In genomic region chr2:128651000-128651399, GRCh38 we compare ENCODE assay signal across 26 cellular contexts.
"Had no signal": no experiment of that assay in that cellular context is flagged by ENCODE, and none has a peak within 500 bp of the region (broad histone marks: within the 10 kb centered on the region; RNA-seq: fewer than 3 reads in every experiment).

No MANE protein-coding gene starts in this region.

- H3K27me3 ChIP-seq: colonic mucosa, esophagus squamous epithelium, ovary, stomach, thyroid gland, vagina had no signal

- H3K9me3 Mint-ChIP-seq: dendritic cell treated with granulocyte-macrophage colony-stimulating factor and Interleukin-4, amounts not matched to agents 40 ng/mL and 50 ng/mL, for 4 days; endodermal cell; immature natural killer cell; memory B cell; natural killer cell had no signal

- H3K9me3 ChIP-seq: colonic mucosa, esophagus squamous epithelium, ovary, psoas muscle, stomach, thyroid gland, vagina had no signal

- H3K36me3 Mint-ChIP-seq: natural killer cell had no signal

- DNase-seq: colonic mucosa; effector CD8-positive, alpha-beta T cell; endodermal cell; esophagus squamous epithelium; hypothalamus; immature natural killer cell; islet precursor cell; kidney glomerular epithelial cell; left ventricle myocardium superior; natural killer cell; occipital lobe; ovary; posterior cingulate gyrus; psoas muscle; right cardiac atrium; stimulated activated CD4-positive, alpha-beta T cell treated with anti-CD3 and anti-CD28 coated beads, Interleukin-15, amount 100 ng/mL, for 24 hours; stimulated activated CD4-positive, alpha-beta T cell treated with anti-CD3 and anti-CD28 coated beads, Interleukin-2, amount 100 ng/mL, for 48 hours; stimulated activated naive B cell treated with anti-CD40 and anti-IgM and Interleukin-4, amounts not matched to agents 10 μg/mL and 1 μg/mL and 100 μg/mL, for 72 hours; stomach; thyroid gland; trophoblast cell had no signal

- H3K27ac Mint-ChIP-seq: dendritic cell treated with granulocyte-macrophage colony-stimulating factor and Interleukin-4, amounts not matched to agents 40 ng/mL and 50 ng/mL, for 4 days; endodermal cell; immature natural killer cell; memory B cell; natural killer cell; stimulated activated naive B cell treated with anti-CD40 and anti-IgM and Interleukin-4, amounts not matched to agents 10 μg/mL and 1 μg/mL and 100 μg/mL, for 72 hours had no signal

- H3K36me3 ChIP-seq: colonic mucosa, esophagus squamous epithelium, ovary, stomach, thyroid gland, vagina had no signal

- H3K4me3 Mint-ChIP-seq: dendritic cell treated with granulocyte-macrophage colony-stimulating factor and Interleukin-4, amounts not matched to agents 40 ng/mL and 50 ng/mL, for 4 days; endodermal cell; immature natural killer cell; memory B cell; natural killer cell; stimulated activated naive B cell treated with anti-CD40 and anti-IgM and Interleukin-4, amounts not matched to agents 10 μg/mL and 1 μg/mL and 100 μg/mL, for 72 hours had no signal

- ATAC-seq: left ventricle myocardium superior; natural killer cell; psoas muscle; right cardiac atrium; stimulated activated naive B cell treated with anti-CD40 and anti-IgM and Interleukin-4, amounts not matched to agents 10 μg/mL and 1 μg/mL and 100 μg/mL, for 72 hours had no signal

- H3K27ac ChIP-seq: colonic mucosa, esophagus squamous epithelium, ovary, psoas muscle, skin epidermis, stomach, thyroid gland, vagina had no signal

- H3K4me3 ChIP-seq: colonic mucosa, esophagus squamous epithelium, lung, ovary, psoas muscle, skin epidermis, stomach, thyroid gland, vagina had no signal

- H3K27me3 Mint-ChIP-seq: memory B cell; stimulated activated naive B cell treated with anti-CD40 and anti-IgM and Interleukin-4, amounts not matched to agents 10 μg/mL and 1 μg/mL and 100 μg/mL, for 72 hours had no signal

- H3K4me1 ChIP-seq: colonic mucosa, esophagus squamous epithelium, psoas muscle, stomach, thyroid gland, vagina had no signal
